31 cellular contexts compared by ENCODE assay signal in the genomic region with DNA sequence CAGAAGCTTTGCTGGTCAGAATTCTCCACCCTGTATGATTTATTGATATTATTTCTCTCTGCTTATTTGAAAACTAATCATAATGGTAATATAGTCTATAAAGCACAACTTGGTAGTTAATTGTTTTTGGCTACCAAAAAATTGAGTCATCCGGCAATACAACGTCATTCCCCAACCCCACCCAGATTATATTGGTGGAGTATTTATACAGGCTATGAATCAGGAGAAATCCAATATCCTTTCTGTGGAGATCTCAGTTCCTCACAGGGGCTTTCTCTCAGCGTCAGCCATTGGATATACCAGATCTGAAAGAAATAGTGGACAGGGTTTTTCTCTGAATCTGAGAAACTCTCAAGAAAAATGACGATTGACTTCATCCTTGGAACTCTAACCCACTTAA.
"Had no signal": no experiment of that assay in that cellular context is flagged by ENCODE, and none has a peak within 500 bp of the region (broad histone marks: within the 10 kb centered on the region; RNA-seq: fewer than 3 reads in every experiment).

No MANE protein-coding gene starts in this region.

- H3K27ac ChIP-seq: neutrophil, ovary, parathyroid adenoma, psoas muscle, right lobe of liver, sigmoid colon, skin epidermis, spleen, suprapubic skin, testis, tibial artery, transverse colon, upper lobe of right lung, uterus had no signal

- DNase-seq: naive thymus-derived CD8-positive, alpha-beta T cell; nephron progenitor cell; nucleus accumbens; ovary; posterior cingulate gyrus; psoas muscle; right cardiac atrium; right lobe of liver; sigmoid colon; spleen; stimulated activated CD4-positive, alpha-beta T cell treated with anti-CD3 and anti-CD28 coated beads, Interleukin-12 subunit alpha, Interleukin-12 subunit beta, amount 100 ng/mL, for 4 hours; stimulated activated CD4-positive, alpha-beta T cell treated with anti-CD3 and anti-CD28 coated beads, Interleukin-1b, Interleukin-23, amount 100 ng/mL, for 48 hours; stimulated activated CD4-positive, alpha-beta T cell treated with anti-CD3 and anti-CD28 coated beads, Interleukin-4, amount 100 ng/mL, for 1 hour; stimulated activated CD4-positive, alpha-beta T cell treated with anti-CD3 and anti-CD28 coated beads, Interleukin-4, amount 100 ng/mL, for 4 hours; stimulated activated CD8-positive, alpha-beta memory T cell treated with anti-CD3 and anti-CD28 coated beads, Interleukin-4, amount 100 ng/mL, for 48 hours; stimulated activated naive CD4-positive, alpha-beta T cell; stimulated activated naive CD8-positive, alpha-beta T cell treated with anti-CD3 and anti-CD28 coated beads, Interleukin-15, amount 100 ng/mL, for 72 hours; stimulated activated naive CD8-positive, alpha-beta T cell treated with anti-CD3 and anti-CD28 coated beads, Interleukin-15, Interleukin-2, amounts not matched to agents 100 U/mL and 50 U/mL, for 24 hours; substantia nigra; testis; tibial artery; transverse colon; upper lobe of right lung; uterus had no signal

- H3K36me3 ChIP-seq: neutrophil, ovary, right lobe of liver, sigmoid colon, spleen, suprapubic skin, tibial artery, transverse colon, upper lobe of right lung, uterus had no signal

- H3K4me3 ChIP-seq: ovary, psoas muscle, right lobe of liver, sigmoid colon, skin epidermis, smooth muscle cell, spleen, suprapubic skin, testis, tibial artery, transverse colon, upper lobe of right lung, uterus had no signal

- H3K4me1 ChIP-seq: parathyroid adenoma, psoas muscle, right lobe of liver, sigmoid colon, spleen, suprapubic skin, testis, tibial artery, transverse colon, upper lobe of right lung, uterus had no signal

- H3K27me3 ChIP-seq: neutrophil, ovary, right lobe of liver, sigmoid colon, spleen, suprapubic skin, testis, tibial artery, transverse colon, upper lobe of right lung, uterus had no signal

- H3K9ac ChIP-seq: parathyroid adenoma had no signal

- H2AFZ ChIP-seq: parathyroid adenoma had no signal

- ATAC-seq: naive thymus-derived CD8-positive, alpha-beta T cell; natural killer cell treated with Interleukin-12 subunit alpha and Interleukin-12 subunit beta and Interleukin-15 and Interleukin-18, amount 100 ng/mL, for 72 hours; psoas muscle; right cardiac atrium; right lobe of liver; stimulated activated memory B cell treated with anti-CD40 and anti-IgM and Interleukin-4, amounts not matched to agents 10 μg/mL and 1 μg/mL and 100 μg/mL, for 72 hours; stimulated activated naive CD8-positive, alpha-beta T cell treated with anti-CD3 and anti-CD28 coated beads, Interleukin-15, amount 100 ng/mL, for 72 hours; stimulated activated naive CD8-positive, alpha-beta T cell treated with anti-CD3 and anti-CD28 coated beads, Interleukin-15, Interleukin-2, amounts not matched to agents 100 U/mL and 50 U/mL, for 24 hours; upper lobe of right lung had no signal

- H3K9me3 ChIP-seq: neutrophil, ovary, right lobe of liver, sigmoid colon, suprapubic skin, testis, tibial artery, upper lobe of right lung, uterus had no signal

- H3K4me2 ChIP-seq: smooth muscle cell had no signal

- H3K79me2 ChIP-seq: parathyroid adenoma had no signal
